ENCODE assay signal across 17 cellular contexts in genomic region chr10:24969732-24970330, GRCh38. TPM values are rescaled to one million over a fixed set of nuclear protein-coding genes. Genes with fewer than 3 reads are reported as not detected.
A peak's percentile ranks its signal among the peaks of the same experiment; 100 is the strongest.
DNase-seq lines count a peak whose midpoint lies in the region; ATAC-seq and TF ChIP-seq lines count a peak whose summit lies in the region.
"Had no signal": no experiment of that assay in that cellular context is flagged by ENCODE, and none has a peak within 500 bp of the region (broad histone marks: within the 10 kb centered on the region; RNA-seq: fewer than 3 reads in every experiment).

No MANE protein-coding gene starts in this region.

- no peaks in the 10 kb centered on the region for H3K9me3 ChIP-seq in adipocyte (ENCODE audit: control insufficient read depth, low read length)
- H3K9me3 ChIP-seq in hepatocyte (ENCODE audit: low read depth): no peaks in the 10 kb centered on the region
- H3K9me3 ChIP-seq in PC-9 (ENCODE audit: insufficient read depth, low read depth): no peaks in the 10 kb centered on the region

- BruUV-seq in PC-9 (replicated peaks; lab: Mats Ljungman, UMichigan): no TSS peak

- H3K9me2 ChIP-seq in hepatocyte (replicated peaks; ENCODE audit: insufficient read depth): no peaks in the 10 kb centered on the region
- H3K9me2 ChIP-seq in PC-9 (ENCODE audit: insufficient read depth): no peaks in the 10 kb centered on the region

- H2AFZ ChIP-seq in hepatocyte: no peak overlapping the region
- H2AFZ ChIP-seq in PC-9: no peak overlapping the region

- H3K27ac ChIP-seq in hepatocyte: no peak overlapping the region
- H3K27ac ChIP-seq in coronary artery: no peak overlapping the region
- H3K27ac ChIP-seq in PC-9: no peak overlapping the region
- H3K27ac ChIP-seq: HL-60 had no signal

- WGBS in hepatocyte (ENCODE audit: low lambda C conversion rate, missing lambda C conversion rate): 67% methylated on average over 2 of the region's 2 CpGs

- H3K9ac ChIP-seq in adipocyte (ENCODE audit: low read length): no peak overlapping the region

- H3K4me1 ChIP-seq in adipocyte (ENCODE audit: control insufficient read depth, insufficient read depth, low read length) (peaks cover 18% of the 10 kb centered on the region), hepatocyte (ENCODE audit: insufficient read depth) (peaks cover 4% of the 10 kb centered on the region), PC-9 (replicated peaks; ENCODE audit: insufficient read depth) (no peaks in the 10 kb centered on the region)

- POLR2A ChIA-PET in PC-9 (lab: Charles Lee; ENCODE audit: unreplicated experiment): no interaction called here

- H3K79me2 ChIP-seq in hepatocyte (no peaks in the 10 kb centered on the region), PC-9 (ENCODE audit: low read depth) (no peaks in the 10 kb centered on the region)

- H3K27me3 ChIP-seq in adipocyte (replicated peaks; ENCODE audit: control insufficient read depth, insufficient read depth, low read length): no peaks in the 10 kb centered on the region
- no peaks in the 10 kb centered on the region for H3K27me3 ChIP-seq in hepatocyte
- no peaks in the 10 kb centered on the region for H3K27me3 ChIP-seq in PC-9 (ENCODE audit: insufficient read depth, low read depth)

- intact Hi-C loops in Right ventricle myocardium inferior (cut with DNase I): no loop called here
- intact Hi-C loops in cardiac septum (cut with DNase I): no loop called here
- intact Hi-C loops in PC-9 (cut with micrococcal nuclease; ENCODE audit: unreplicated experiment): no loop called here

- H4K20me1 ChIP-seq in hepatocyte (ENCODE audit: insufficient read depth, poor library complexity, severe bottlenecking) (no peaks in the 10 kb centered on the region), PC-9 (ENCODE audit: insufficient read depth) (no peaks in the 10 kb centered on the region)

- H3K4me3 ChIP-seq in adipocyte (ENCODE audit: low read length): no peak overlapping the region
- no peak overlapping the region for H3K4me3 ChIP-seq in hepatocyte
- no peak overlapping the region for H3K4me3 ChIP-seq in coronary artery
- no peak overlapping the region for H3K4me3 ChIP-seq in PC-9

- no peaks in the 10 kb centered on the region for H3K36me3 ChIP-seq in adipocyte (ENCODE audit: control insufficient read depth, insufficient read depth, low read length, severe bottlenecking)
- H3K36me3 ChIP-seq in hepatocyte (replicated peaks; ENCODE audit: insufficient read depth, low read depth): no peaks in the 10 kb centered on the region
- H3K36me3 ChIP-seq in PC-9 (ENCODE audit: low read depth): no peaks in the 10 kb centered on the region

- ATAC-seq in Right ventricle myocardium inferior: peak; percentile 21

- CTCF ChIA-PET in PC-9 (lab: Charles Lee): no interaction called here

- no peaks in the 10 kb centered on the region for H3F3A ChIP-seq in PC-9 (ENCODE audit: insufficient read depth, low read depth)

- DNase-seq in Right ventricle myocardium inferior (ENCODE audit: missing footprints) (no peak), cardiac septum (ENCODE audit: low spot score) (no peak), adipocyte (ENCODE audit: low read depth) (peak; percentile 42), hepatocyte (ENCODE audit: low spot score) (no peak), stromal cell of bone marrow (ENCODE audit: low read depth) (peak; percentile 67), coronary artery (ENCODE audit: low spot score) (no peak), NCI-H1092 treated with DMSO at 0.1 percent for 48 hours (lab: John Stamatoyannopoulos, UW) (no peak), PC-9 (no peak)
- DNase-seq: CD4-positive, CD25-positive, alpha-beta regulatory T cell; DMS53; HCEC 1CT; KG1; NCI-H1048; NCI-H1694 had no signal

- H3K4me2 ChIP-seq in hepatocyte (no peak overlapping the region), PC-9 (no peak overlapping the region)

- peak; percentile 3 for TF ChIP-seq CTCF in hepatocyte (IDR thresholded peaks at IDR 0.05; ENCODE audit: poor library complexity)
- TF ChIP-seq CTCF in coronary artery (IDR thresholded peaks at IDR 0.05): no peak
- TF ChIP-seq CTCF in PC-9 (conservative IDR thresholded peaks at IDR 0.05): no peak

RNA-seq across cellular contexts. Expression of gene PRTFDC1, which starts 17.4 kb away (rescaled TPM):
- 7.1 TPM for total RNA-seq in Right ventricle myocardium inferior
- total RNA-seq in cardiac septum: 5.0 TPM
- total RNA-seq in hepatocyte: 14.7 and 14.8 TPM in 2 replicates
- polyA plus RNA-seq in hepatocyte: 6.0 and 6.4 TPM in 2 replicates
- total RNA-seq in PC-9 (2021): 12.3 and 15.8 TPM in 2 replicates

RNA-seq across cellular contexts. Expression of gene ENKUR, which starts 46.1 kb away (rescaled TPM):
- total RNA-seq in Right ventricle myocardium inferior (not detected), cardiac septum (not detected), hepatocyte (1.4 and 3.1 TPM in 2 replicates), PC-9 (2021) (0.50 and 1.0 TPM in 2 replicates)
- polyA plus RNA-seq in hepatocyte: 0.12 and 1.6 TPM in 2 replicates
- total RNA-seq: A172, M059J had no signal

RNA-seq across cellular contexts. Expression of gene THNSL1, which starts 46.6 kb away (rescaled TPM):
- total RNA-seq in Right ventricle myocardium inferior (6.5 TPM), cardiac septum (4.3 TPM), hepatocyte (6.3 and 7.1 TPM in 2 replicates), PC-9 (2021) (5.6 and 6.8 TPM in 2 replicates)
- 2.5 and 4.9 TPM in 2 replicates for polyA plus RNA-seq in hepatocyte

Comparison
In these comparisons a context has a peak if more than half of its experiments do, and no peak if none do; other contexts are left out.
1. DNase-seq: peak in adipocyte (single experiment) and stromal cell of bone marrow (single experiment); none in Right ventricle myocardium inferior (single experiment), cardiac septum (single experiment), hepatocyte (single experiment), coronary artery (single experiment), NCI-H1092 treated with DMSO at 0.1 percent for 48 hours (single experiment) and PC-9 (0 of 2).